1 cellular context compared by ENCODE assay signal in the genomic region with DNA sequence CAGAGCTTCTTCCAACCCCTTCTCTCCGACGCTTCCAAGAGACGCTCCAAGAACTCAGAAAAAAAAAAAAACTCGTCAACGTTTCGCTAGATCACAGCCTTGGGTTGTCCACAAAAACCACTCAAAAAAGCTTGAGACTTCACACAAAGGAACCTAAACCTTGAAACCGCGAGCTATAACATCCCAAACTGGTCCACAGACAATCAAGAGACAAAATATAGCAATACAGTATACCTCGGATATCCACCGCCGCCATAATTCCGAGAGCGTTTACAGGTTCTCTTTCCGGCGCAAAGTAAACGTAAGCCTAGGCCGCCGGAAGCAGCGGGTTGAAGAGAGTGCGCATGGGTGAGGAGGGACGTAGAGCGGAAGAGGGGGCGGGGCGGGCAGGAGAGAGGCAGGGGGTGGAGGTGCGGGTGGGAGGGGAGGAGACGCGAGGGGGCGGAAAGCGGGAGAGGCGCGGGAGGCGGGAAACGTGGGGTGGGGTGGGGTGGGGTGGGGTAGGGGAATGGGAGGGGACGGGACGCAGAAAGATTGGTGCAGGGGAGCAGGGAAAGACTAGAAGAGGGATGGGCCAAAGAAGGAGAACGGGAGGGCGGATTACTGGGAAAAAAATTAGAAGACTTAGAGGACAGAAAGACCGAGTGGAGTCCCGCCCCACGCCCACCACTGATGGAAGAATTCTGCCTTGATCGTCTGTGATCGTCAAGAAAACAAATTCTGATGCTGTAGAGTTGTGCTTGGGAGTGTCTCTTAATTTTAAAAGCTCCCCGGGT.
TF ChIP-seq lines count a peak whose summit lies in the region.

MED6 (minus strand) TSS at position 274 of the 776 bp plus-strand sequence; CDS start at position 256, 18 bp downstream.

TF ChIP-seq in GM23338, 12 proteins besides CTCF, POLR2A, EP300 and RAD21 (continued from another document):
- TF ChIP-seq, protein P1, sequence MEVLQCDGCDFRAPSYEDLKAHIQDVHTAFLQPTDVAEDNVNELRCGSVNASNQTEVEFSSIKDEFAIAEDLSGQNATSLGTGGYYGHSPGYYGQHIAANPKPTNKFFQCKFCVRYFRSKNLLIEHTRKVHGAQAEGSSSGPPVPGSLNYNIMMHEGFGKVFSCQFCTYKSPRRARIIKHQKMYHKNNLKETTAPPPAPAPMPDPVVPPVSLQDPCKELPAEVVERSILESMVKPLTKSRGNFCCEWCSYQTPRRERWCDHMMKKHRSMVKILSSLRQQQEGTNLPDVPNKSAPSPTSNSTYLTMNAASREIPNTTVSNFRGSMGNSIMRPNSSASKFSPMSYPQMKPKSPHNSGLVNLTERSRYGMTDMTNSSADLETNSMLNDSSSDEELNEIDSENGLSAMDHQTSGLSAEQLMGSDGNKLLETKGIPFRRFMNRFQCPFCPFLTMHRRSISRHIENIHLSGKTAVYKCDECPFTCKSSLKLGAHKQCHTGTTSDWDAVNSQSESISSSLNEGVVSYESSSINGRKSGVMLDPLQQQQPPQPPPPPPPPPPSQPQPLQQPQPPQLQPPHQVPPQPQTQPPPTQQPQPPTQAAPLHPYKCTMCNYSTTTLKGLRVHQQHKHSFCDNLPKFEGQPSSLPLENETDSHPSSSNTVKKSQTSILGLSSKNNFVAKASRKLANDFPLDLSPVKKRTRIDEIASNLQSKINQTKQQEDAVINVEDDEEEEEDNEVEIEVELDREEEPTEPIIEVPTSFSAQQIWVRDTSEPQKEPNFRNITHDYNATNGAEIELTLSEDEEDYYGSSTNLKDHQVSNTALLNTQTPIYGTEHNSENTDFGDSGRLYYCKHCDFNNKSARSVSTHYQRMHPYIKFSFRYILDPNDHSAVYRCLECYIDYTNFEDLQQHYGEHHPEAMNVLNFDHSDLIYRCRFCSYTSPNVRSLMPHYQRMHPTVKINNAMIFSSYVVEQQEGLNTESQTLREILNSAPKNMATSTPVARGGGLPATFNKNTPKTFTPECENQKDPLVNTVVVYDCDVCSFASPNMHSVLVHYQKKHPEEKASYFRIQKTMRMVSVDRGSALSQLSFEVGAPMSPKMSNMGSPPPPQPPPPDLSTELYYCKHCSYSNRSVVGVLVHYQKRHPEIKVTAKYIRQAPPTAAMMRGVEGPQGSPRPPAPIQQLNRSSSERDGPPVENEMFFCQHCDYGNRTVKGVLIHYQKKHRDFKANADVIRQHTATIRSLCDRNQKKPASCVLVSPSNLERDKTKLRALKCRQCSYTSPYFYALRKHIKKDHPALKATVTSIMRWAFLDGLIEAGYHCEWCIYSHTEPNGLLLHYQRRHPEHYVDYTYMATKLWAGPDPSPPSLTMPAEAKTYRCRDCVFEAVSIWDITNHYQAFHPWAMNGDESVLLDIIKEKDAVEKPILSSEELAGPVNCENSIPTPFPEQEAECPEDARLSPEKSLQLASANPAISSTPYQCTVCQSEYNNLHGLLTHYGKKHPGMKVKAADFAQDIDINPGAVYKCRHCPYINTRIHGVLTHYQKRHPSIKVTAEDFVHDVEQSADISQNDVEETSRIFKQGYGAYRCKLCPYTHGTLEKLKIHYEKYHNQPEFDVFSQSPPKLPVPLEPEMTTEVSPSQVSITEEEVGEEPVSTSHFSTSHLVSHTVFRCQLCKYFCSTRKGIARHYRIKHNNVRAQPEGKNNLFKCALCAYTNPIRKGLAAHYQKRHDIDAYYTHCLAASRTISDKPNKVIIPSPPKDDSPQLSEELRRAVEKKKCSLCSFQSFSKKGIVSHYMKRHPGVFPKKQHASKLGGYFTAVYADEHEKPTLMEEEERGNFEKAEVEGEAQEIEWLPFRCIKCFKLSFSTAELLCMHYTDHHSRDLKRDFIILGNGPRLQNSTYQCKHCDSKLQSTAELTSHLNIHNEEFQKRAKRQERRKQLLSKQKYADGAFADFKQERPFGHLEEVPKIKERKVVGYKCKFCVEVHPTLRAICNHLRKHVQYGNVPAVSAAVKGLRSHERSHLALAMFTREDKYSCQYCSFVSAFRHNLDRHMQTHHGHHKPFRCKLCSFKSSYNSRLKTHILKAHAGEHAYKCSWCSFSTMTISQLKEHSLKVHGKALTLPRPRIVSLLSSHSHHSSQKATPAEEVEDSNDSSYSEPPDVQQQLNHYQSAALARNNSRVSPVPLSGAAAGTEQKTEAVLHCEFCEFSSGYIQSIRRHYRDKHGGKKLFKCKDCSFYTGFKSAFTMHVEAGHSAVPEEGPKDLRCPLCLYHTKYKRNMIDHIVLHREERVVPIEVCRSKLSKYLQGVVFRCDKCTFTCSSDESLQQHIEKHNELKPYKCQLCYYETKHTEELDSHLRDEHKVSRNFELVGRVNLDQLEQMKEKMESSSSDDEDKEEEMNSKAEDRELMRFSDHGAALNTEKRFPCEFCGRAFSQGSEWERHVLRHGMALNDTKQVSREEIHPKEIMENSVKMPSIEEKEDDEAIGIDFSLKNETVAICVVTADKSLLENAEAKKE (CRISPR knock-in tag; IDR thresholded peaks at IDR 0.05) = no peak
- TF ChIP-seq ZNF114 (CRISPR knock-in tag; IDR thresholded peaks at IDR 0.05) = no peak
- no peak for TF ChIP-seq ZNF331 (CRISPR knock-in tag; IDR thresholded peaks at IDR 0.05; ENCODE audit: low read depth)
- TF ChIP-seq CREB1 (CRISPR knock-in tag; IDR thresholded peaks at IDR 0.05; ENCODE audit: low read depth) = peak; percentile 97
